15 cellular contexts compared by ENCODE assay signal in the genomic region with DNA sequence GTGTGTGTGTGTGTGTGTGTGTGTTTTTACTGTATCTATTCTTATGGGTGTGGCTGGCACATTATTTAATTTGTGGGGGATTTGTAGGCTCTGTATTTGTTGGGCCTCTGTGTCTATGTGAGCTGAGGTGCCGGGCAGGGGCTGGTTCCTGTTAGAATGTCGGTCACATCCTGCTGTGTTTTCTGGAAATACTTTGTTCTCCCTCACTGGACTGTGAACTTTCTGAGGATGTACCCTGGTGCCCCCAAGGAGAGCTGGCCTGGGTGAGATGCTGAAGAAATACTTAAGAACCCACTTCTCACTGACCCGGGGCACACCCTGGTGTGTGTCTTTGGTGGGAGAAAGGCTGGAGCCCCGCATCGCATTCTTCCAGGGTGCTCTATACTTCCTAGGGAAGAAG. TPM values are rescaled to one million over a fixed set of nuclear protein-coding genes. Genes with fewer than 3 reads are reported as not detected.
"Had no signal": no experiment of that assay in that cellular context is flagged by ENCODE, and none has a peak within 500 bp of the region (broad histone marks: within the 10 kb centered on the region; RNA-seq: fewer than 3 reads in every experiment).

No MANE protein-coding gene starts in this region.

- H3K9ac ChIP-seq: neural progenitor cell had no signal

- H3K36me3 ChIP-seq: colonic mucosa, neural progenitor cell, pancreas, uterus had no signal

- DNase-seq: activated CD4-positive, alpha-beta memory T cell treated with anti-CD3 and anti-CD28 coated beads, Interleukin-2, amount 10 ng/mL, durations not matched to agents 7 days and 5 days; activated CD8-positive, alpha-beta memory T cell treated with anti-CD3 and anti-CD28 coated beads, Interleukin-2, amount 50 U/mL, for 4 hours; activated gamma-delta T cell treated with Interleukin-2 at 50 U/mL for 16 hours; activated naive CD8-positive, alpha-beta T cell treated with anti-CD3 and anti-CD28 coated beads for 36 hours; activated T-cell treated with anti-CD3 and anti-CD28 coated beads, Interleukin-2, amount 50 U/mL, for 72 hours; colonic mucosa; immature natural killer cell; left colon; pancreas; stimulated activated CD4-positive, alpha-beta T cell treated with anti-CD3 and anti-CD28 coated beads, Interleukin-4, amount 100 ng/mL, for 1 hour; stimulated activated CD8-positive, alpha-beta memory T cell treated with anti-CD3 and anti-CD28 coated beads, Interleukin-4, amount 100 ng/mL, for 48 hours; testis; uterus had no signal

- H3K9me3 ChIP-seq: colonic mucosa, pancreas, testis, uterus had no signal

- H3K36me3 Mint-ChIP-seq: activated naive CD8-positive, alpha-beta T cell treated with anti-CD3 and anti-CD28 coated beads for 36 hours; immature natural killer cell; neural progenitor cell had no signal

- H3K27ac ChIP-seq: colonic mucosa, neural progenitor cell, pancreas, testis had no signal

- H3K27ac Mint-ChIP-seq: activated CD4-positive, alpha-beta memory T cell treated with anti-CD3 and anti-CD28 coated beads, Interleukin-2, amount 10 ng/mL, durations not matched to agents 7 days and 5 days; activated naive CD8-positive, alpha-beta T cell treated with anti-CD3 and anti-CD28 coated beads for 36 hours; activated T-cell treated with anti-CD3 and anti-CD28 coated beads, Interleukin-2, amount 50 U/mL, for 72 hours; immature natural killer cell; neural progenitor cell; stimulated activated naive CD8-positive, alpha-beta T cell treated with anti-CD3 and anti-CD28 coated beads, Interleukin-15, Interleukin-2, amounts not matched to agents 100 ng/mL and 50 ng/mL, for 24 hours had no signal

- FAIRE-seq: pancreas had no signal

- ATAC-seq: activated T-cell treated with anti-CD3 and anti-CD28 coated beads, Interleukin-2, amount 50 U/mL, for 72 hours; left colon; pancreas had no signal

- H3K27me3 ChIP-seq: colonic mucosa, neural progenitor cell, pancreas, testis, uterus had no signal

- H3K4me3 ChIP-seq: colonic mucosa, neural progenitor cell, pancreas, testis, uterus had no signal

- H3K4me3 Mint-ChIP-seq: activated CD4-positive, alpha-beta memory T cell treated with anti-CD3 and anti-CD28 coated beads, Interleukin-2, amount 10 ng/mL, durations not matched to agents 7 days and 5 days; activated naive CD8-positive, alpha-beta T cell treated with anti-CD3 and anti-CD28 coated beads for 36 hours; activated T-cell treated with anti-CD3 and anti-CD28 coated beads, Interleukin-2, amount 50 U/mL, for 72 hours; immature natural killer cell; neural progenitor cell; stimulated activated naive CD8-positive, alpha-beta T cell treated with anti-CD3 and anti-CD28 coated beads, Interleukin-15, Interleukin-2, amounts not matched to agents 100 ng/mL and 50 ng/mL, for 24 hours had no signal

- H3K9me3 Mint-ChIP-seq: activated CD4-positive, alpha-beta memory T cell treated with anti-CD3 and anti-CD28 coated beads, Interleukin-2, amount 10 ng/mL, durations not matched to agents 7 days and 5 days; activated naive CD8-positive, alpha-beta T cell treated with anti-CD3 and anti-CD28 coated beads for 36 hours; activated T-cell treated with anti-CD3 and anti-CD28 coated beads, Interleukin-2, amount 50 U/mL, for 72 hours; immature natural killer cell; stimulated activated naive CD8-positive, alpha-beta T cell treated with anti-CD3 and anti-CD28 coated beads, Interleukin-15, Interleukin-2, amounts not matched to agents 100 ng/mL and 50 ng/mL, for 24 hours had no signal

- H2AFZ ChIP-seq: neural progenitor cell had no signal

- H3K4me1 ChIP-seq: uterus had no signal

- H3K4me2 ChIP-seq: neural progenitor cell had no signal

RNA-seq across cellular contexts. Expression of a gene that starts 34.6 kb away (rescaled TPM):
- total RNA-seq: activated CD4-positive, alpha-beta memory T cell treated with anti-CD3 and anti-CD28 coated beads, Interleukin-2, amount 10 ng/mL, durations not matched to agents 7 days and 5 days; activated naive CD8-positive, alpha-beta T cell treated with anti-CD3 and anti-CD28 coated beads for 36 hours; activated T-cell treated with anti-CD3 and anti-CD28 coated beads, Interleukin-2, amount 50 U/mL, for 72 hours; colonic mucosa; pancreas; testis had no signal
- polyA plus RNA-seq: immature natural killer cell, pancreas had no signal
